In the genomic region with DNA sequence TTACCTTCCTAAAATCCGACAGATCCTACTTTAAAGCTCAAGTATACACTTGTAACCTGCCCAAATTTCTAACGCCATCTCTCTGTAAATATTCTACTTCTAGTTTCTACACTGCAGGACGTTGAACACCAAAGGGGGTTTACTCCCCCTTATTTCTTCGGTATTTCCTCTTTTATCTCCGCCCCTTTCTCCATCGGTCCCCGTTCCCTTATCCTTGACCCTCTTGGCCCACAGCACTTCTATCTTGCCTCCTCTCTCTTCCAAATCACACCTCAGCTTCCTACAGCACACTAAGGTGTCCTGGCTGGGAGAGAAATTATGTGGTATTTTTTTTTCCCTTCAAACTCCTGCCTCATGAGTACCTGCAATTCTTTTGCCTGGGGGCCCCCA, we compare ENCODE assay signal across 8 cellular contexts. TPM values are rescaled to one million over a fixed set of nuclear protein-coding genes. Genes with fewer than 3 reads are reported as not detected.
A peak's percentile ranks its signal among the peaks of the same experiment; 100 is the strongest.
DNase-seq lines count a peak whose midpoint lies in the region; ATAC-seq and TF ChIP-seq lines count a peak whose summit lies in the region.

No MANE protein-coding gene starts in this region.

- H3K27me3 ChIP-seq in GM06990 (replicated peaks; ENCODE audit: control insufficient read depth, insufficient read depth, low read length) (no peaks in the 10 kb centered on the region), HAP-1 (ENCODE audit: low read depth) (no peaks in the 10 kb centered on the region), SU-DHL-6 (ENCODE audit: low read length) (no peaks in the 10 kb centered on the region), heart right ventricle (peaks cover 0 to 14% (median 0%) of the 10 kb centered on the region in 7 donors)

- TF ChIP-seq CTCF in GM06990 (IDR thresholded peaks at IDR 0.05; ENCODE audit: insufficient read depth, low read length, poor library complexity, severe bottlenecking): no peak
- TF ChIP-seq CTCF in SU-DHL-6 (IDR thresholded peaks at IDR 0.05; ENCODE audit: insufficient read depth, low read length, poor library complexity, severe bottlenecking): no peak
- TF ChIP-seq CTCF in heart right ventricle (IDR thresholded peaks at IDR 0.05): no peak

- ATAC-seq in heart right ventricle (peak in 4 of 8 donors; percentile 4 to 11 (median 8)), sciatic nerve (peak; percentile 4), HG02610 (IDR thresholded peaks at IDR 0.05; ENCODE audit: unreplicated experiment) (no peak)

- no peaks in the 10 kb centered on the region for H3K79me2 ChIP-seq in SU-DHL-6 (ENCODE audit: insufficient read depth, low read length)

- DNase-seq in GM06990 (ENCODE audit: extremely low read depth, insufficient read length) (no peak), HAP-1 (ENCODE audit: low spot score in 2 of 2) (no peak), heart right ventricle (peak in 1 of 2 donors; percentile 3), sciatic nerve (ENCODE audit: low spot score) (no peak), GDM1 (lab: John Stamatoyannopoulos, UW) (no peak), cortex of kidney (lab: John Stamatoyannopoulos, UW) (no peak)

- H3K9ac ChIP-seq in SU-DHL-6 (ENCODE audit: low read length): peak overlapping the region; percentile 71

- H4K20me1 ChIP-seq in SU-DHL-6 (ENCODE audit: low read depth, low read length): no peaks in the 10 kb centered on the region

- intact Hi-C loops in heart right ventricle (cut with DNase I) (no loop called here), sciatic nerve (cut with DNase I) (no loop called here)

- peak overlapping the region; percentile 58 for H3K4me2 ChIP-seq in SU-DHL-6 (ENCODE audit: low read depth, low read length, poor library complexity, severe bottlenecking)

- H3K4me3 ChIP-seq in GM06990 (replicated peaks; ENCODE audit: low read depth, low read length) (peak overlapping the region; percentile 50), HAP-1 (peak overlapping the region; percentile 44), SU-DHL-6 (ENCODE audit: insufficient read depth, low read length, poor library complexity, severe bottlenecking) (peak overlapping the region; percentile 51), heart right ventricle (peak overlapping the region; percentile 51 to 83 (median 72))

- H3K27ac ChIP-seq in SU-DHL-6 (ENCODE audit: low read depth, low read length) (peak overlapping the region; percentile 77), heart right ventricle (peak overlapping the region; percentile 81 to 98 (median 96))

- H3K4me1 ChIP-seq in HAP-1 (0 out of 2 replicates have a peak, but pooled peaks cover 7% of the 10 kb centered on the region), heart right ventricle (peaks cover 0 to 12% (median 0%) of the 10 kb centered on the region in 9 donors)

- in situ Hi-C loops in HAP-1 (cut with MboI; ENCODE audit: low sequenced_read_pairs): no loop called here

- WGBS in heart right ventricle, 2 donors: 3 to 6% methylated on average over 7 of the region's 7 CpGs

- H3K9me2 ChIP-seq in SU-DHL-6 (replicated peaks; ENCODE audit: insufficient read depth, low read length): no peaks in the 10 kb centered on the region

- peaks cover 3% of the 10 kb centered on the region for H3K9me3 ChIP-seq in HAP-1
- no peaks in the 10 kb centered on the region for H3K9me3 ChIP-seq in SU-DHL-6 (ENCODE audit: insufficient read depth, low read length)
- H3K9me3 ChIP-seq in heart right ventricle: peaks cover 0 to 8% (median 0%) of the 10 kb centered on the region in 11 donors

- H2AFZ ChIP-seq in SU-DHL-6 (ENCODE audit: low read depth, low read length, severe bottlenecking): peak overlapping the region; percentile 59

- no peaks in the 10 kb centered on the region for H3F3A ChIP-seq in SU-DHL-6 (ENCODE audit: insufficient read depth)

- no peaks in the 10 kb centered on the region for H3K36me3 ChIP-seq in GM06990 (ENCODE audit: control insufficient read depth, insufficient read depth, low read length)
- H3K36me3 ChIP-seq in HAP-1 (replicated peaks): no peaks in the 10 kb centered on the region
- no peaks in the 10 kb centered on the region for H3K36me3 ChIP-seq in SU-DHL-6 (ENCODE audit: low read length)
- H3K36me3 ChIP-seq in heart right ventricle: no peaks in the 10 kb centered on the region

RNA-seq across cellular contexts. Expression of a gene that starts 0.7 kb away (rescaled TPM):
- 1 to 10 TPM; 3.3 to 7.4 (median 6.1) TPM for total RNA-seq in heart right ventricle
- 10 to 100 TPM in 1 of 2 donors, 1 to 10 TPM in 1; 1.3 to 23.2 TPM for polyA plus RNA-seq in heart right ventricle
- total RNA-seq in sciatic nerve: 35.0 TPM
